24 cellular contexts compared by ENCODE assay signal in genomic region chr1:224786533-224787249, GRCh38.
DNase-seq lines count a peak whose midpoint lies in the region; ATAC-seq and TF ChIP-seq lines count a peak whose summit lies in the region.
"Had no signal": no experiment of that assay in that cellular context is flagged by ENCODE, and none has a peak within 500 bp of the region (broad histone marks: within the 10 kb centered on the region; RNA-seq: fewer than 3 reads in every experiment).

No MANE protein-coding gene starts in this region.

- no peaks in the 10 kb centered on the region for H3K4me1 ChIP-seq in HEK293 (ENCODE audit: control insufficient read depth, insufficient read depth, low read length)
- H3K4me1 ChIP-seq in testis = no peaks in the 10 kb centered on the region
- H3K4me1 ChIP-seq: adrenal gland, psoas muscle, thyroid gland had no signal

- no peak for TF ChIP-seq POLR2A in testis (IDR thresholded peaks at IDR 0.05)

- peak; percentile 51 for DNase-seq in A172 (ENCODE audit: low spot score)
- DNase-seq in fibroblast of the aortic adventitia (ENCODE audit: low read depth) = peak; percentile 30
- DNase-seq in NCI-H1436 (lab: John Stamatoyannopoulos, UW) = no peak
- no peak for DNase-seq in activated T-helper 2 cell treated with anti-CD3 and anti-CD28 coated beads, Interferon-gamma antibody, Interleukin-2, Interleukin-4, amounts not matched to agents 10 μg/mL and 5 μg/mL and 100 μg/mL, durations not matched to agents 14 hours and 24 hours and 36 hours (ENCODE audit: low spot score)
- DNase-seq in testis = no peak
- no peak for DNase-seq in NCI-H748 treated with DMSO at 0.1 percent for 48 hours (lab: John Stamatoyannopoulos, UW)
- DNase-seq: activated CD8-positive, alpha-beta memory T cell treated with anti-CD3 and anti-CD28 coated beads for 24 hours; adrenal gland; CD4-positive, alpha-beta T cell; DMS53; effector memory CD8-positive, alpha-beta T cell; NCI-H2107; NCI-H524 treated with DMSO at 0.1 percent for 48 hours; nephron progenitor cell; psoas muscle; SIG-M5; small intestine; stimulated activated CD8-positive, alpha-beta memory T cell treated with anti-CD3 and anti-CD28 coated beads, Interleukin-4, amount 100 ng/mL, for 48 hours; thyroid gland had no signal

- H3K4me3 Mint-ChIP-seq in activated T-helper 17 cell treated with anti-CD3 and anti-CD28 coated beads, Interleukin-2, amount 50 U/mL, for 72 hours = no peak overlapping the region
- H3K4me3 Mint-ChIP-seq in activated T-helper 2 cell treated with anti-CD3 and anti-CD28 coated beads, Interferon-gamma antibody, Interleukin-2, Interleukin-4, amounts not matched to agents 10 μg/mL and 5 μg/mL and 100 μg/mL, durations not matched to agents 14 hours and 24 hours and 36 hours (ENCODE audit: low read depth) = no peak overlapping the region
- H3K4me3 Mint-ChIP-seq: CD4-positive, alpha-beta T cell; effector memory CD8-positive, alpha-beta T cell; IgD-negative memory B cell; nephron progenitor cell; T-helper 1 cell treated with Interleukin-12 subunit alpha and Interleukin-12 subunit beta and Interleukin-4 antibody, amounts not matched to agents 30 μg/mL and 1 μg/mL, for 36 hours; WTC11 had no signal

- H3K9me3 ChIP-seq in HEK293 (ENCODE audit: control insufficient read depth, insufficient read depth, low read depth, low read length) = no peaks in the 10 kb centered on the region
- H3K9me3 ChIP-seq in testis = no peaks in the 10 kb centered on the region
- H3K9me3 ChIP-seq: adrenal gland, psoas muscle, thyroid gland had no signal

- H3K36me3 Mint-ChIP-seq in activated T-helper 17 cell treated with anti-CD3 and anti-CD28 coated beads, Interleukin-2, amount 50 U/mL, for 72 hours (ENCODE audit: low read depth) = no peaks in the 10 kb centered on the region
- no peaks in the 10 kb centered on the region for H3K36me3 Mint-ChIP-seq in activated T-helper 2 cell treated with anti-CD3 and anti-CD28 coated beads, Interferon-gamma antibody, Interleukin-2, Interleukin-4, amounts not matched to agents 10 μg/mL and 5 μg/mL and 100 μg/mL, durations not matched to agents 14 hours and 24 hours and 36 hours (ENCODE audit: low read depth)
- H3K36me3 Mint-ChIP-seq: WTC11 had no signal

- TF ChIP-seq CTCF in HEK293 (tag by site-specific recombination; IDR thresholded peaks at IDR 0.05) = no peak
- TF ChIP-seq CTCF in fibroblast of the aortic adventitia (IDR thresholded peaks at IDR 0.05; ENCODE audit: insufficient read depth, low read length) = no peak
- TF ChIP-seq CTCF in testis (IDR thresholded peaks at IDR 0.05) = no peak

- no peak overlapping the region for H3K27ac Mint-ChIP-seq in activated T-helper 17 cell treated with anti-CD3 and anti-CD28 coated beads, Interleukin-2, amount 50 U/mL, for 72 hours
- H3K27ac Mint-ChIP-seq in activated T-helper 2 cell treated with anti-CD3 and anti-CD28 coated beads, Interferon-gamma antibody, Interleukin-2, Interleukin-4, amounts not matched to agents 10 μg/mL and 5 μg/mL and 100 μg/mL, durations not matched to agents 14 hours and 24 hours and 36 hours = no peak overlapping the region
- H3K27ac Mint-ChIP-seq: CD4-positive, alpha-beta T cell; effector memory CD8-positive, alpha-beta T cell; IgD-negative memory B cell; nephron progenitor cell; T-helper 1 cell treated with Interleukin-12 subunit alpha and Interleukin-12 subunit beta and Interleukin-4 antibody, amounts not matched to agents 30 μg/mL and 1 μg/mL, for 36 hours; WTC11 had no signal

- H3K4me1 Mint-ChIP-seq in activated T-helper 17 cell treated with anti-CD3 and anti-CD28 coated beads, Interleukin-2, amount 50 U/mL, for 72 hours = peaks cover 12% of the 10 kb centered on the region
- peaks cover 7% of the 10 kb centered on the region for H3K4me1 Mint-ChIP-seq in activated T-helper 2 cell treated with anti-CD3 and anti-CD28 coated beads, Interferon-gamma antibody, Interleukin-2, Interleukin-4, amounts not matched to agents 10 μg/mL and 5 μg/mL and 100 μg/mL, durations not matched to agents 14 hours and 24 hours and 36 hours (ENCODE audit: low read depth)

- no peaks in the 10 kb centered on the region for H3K9me3 Mint-ChIP-seq in activated T-helper 17 cell treated with anti-CD3 and anti-CD28 coated beads, Interleukin-2, amount 50 U/mL, for 72 hours
- peaks cover 6% of the 10 kb centered on the region for H3K9me3 Mint-ChIP-seq in activated T-helper 2 cell treated with anti-CD3 and anti-CD28 coated beads, Interferon-gamma antibody, Interleukin-2, Interleukin-4, amounts not matched to agents 10 μg/mL and 5 μg/mL and 100 μg/mL, durations not matched to agents 14 hours and 24 hours and 36 hours
- H3K9me3 Mint-ChIP-seq: CD4-positive, alpha-beta T cell; effector memory CD8-positive, alpha-beta T cell had no signal

- 90 to 97% methylated on average over 3 of the region's 3 CpGs for WGBS in testis, 2 donors

- POLR2A ChIA-PET in HEK293 (lab: Yijun Ruan, JAX) = no interaction called here

- H3K27ac ChIP-seq in HEK293 (ENCODE audit: extremely low read depth, low read depth, low read length) (no peak overlapping the region), testis (no peak overlapping the region)
- H3K27ac ChIP-seq: adrenal gland, psoas muscle, thyroid gland had no signal

- peak; percentile 65 for ATAC-seq in activated T-helper 17 cell treated with anti-CD3 and anti-CD28 coated beads, Interleukin-2, amount 50 U/mL, for 72 hours (replicated peaks)
- ATAC-seq: effector memory CD8-positive, alpha-beta T cell; psoas muscle; WTC11 had no signal

- H3K36me3 ChIP-seq in HEK293 (ENCODE audit: control insufficient read depth in 2 of 2, insufficient read depth in 1 of 2, low read length in 2 of 2) (no peaks in the 10 kb centered on the region), testis (ENCODE audit: low read depth, missing control alignments) (no peaks in the 10 kb centered on the region)
- H3K36me3 ChIP-seq: adrenal gland, thyroid gland had no signal

- intact Hi-C loops in activated T-helper 2 cell treated with anti-CD3 and anti-CD28 coated beads, Interferon-gamma antibody, Interleukin-2, Interleukin-4, amounts not matched to agents 10 μg/mL and 5 μg/mL and 100 μg/mL, durations not matched to agents 14 hours and 24 hours and 36 hours (cut with micrococcal nuclease) = no loop called here
- intact Hi-C loops in testis (cut with DNase I; ENCODE audit: low total_unique reads) = no loop called here

- H3K27me3 ChIP-seq in testis = no peaks in the 10 kb centered on the region
- H3K27me3 ChIP-seq: adrenal gland, thyroid gland had no signal

- peaks cover 3% of the 10 kb centered on the region for H3K27me3 Mint-ChIP-seq in activated T-helper 17 cell treated with anti-CD3 and anti-CD28 coated beads, Interleukin-2, amount 50 U/mL, for 72 hours
- no peaks in the 10 kb centered on the region for H3K27me3 Mint-ChIP-seq in activated T-helper 2 cell treated with anti-CD3 and anti-CD28 coated beads, Interferon-gamma antibody, Interleukin-2, Interleukin-4, amounts not matched to agents 10 μg/mL and 5 μg/mL and 100 μg/mL, durations not matched to agents 14 hours and 24 hours and 36 hours (ENCODE audit: low read depth)
- H3K27me3 Mint-ChIP-seq: IgD-negative memory B cell had no signal

- H3K4me3 ChIP-seq in HEK293 (ENCODE audit: low read depth, low read length) (no peak overlapping the region), fibroblast of the aortic adventitia (ENCODE audit: low read depth, low read length) (no peak overlapping the region), testis (no peak overlapping the region)
- H3K4me3 ChIP-seq: adrenal gland, psoas muscle, thyroid gland had no signal

- CTCF ChIA-PET in HEK293 (lab: Yijun Ruan, JAX) = interaction anchor here (0.6 to 2.3 kb wide), 3 partner anchors 12 to 302 kb away, joined by 3 to 9 read pairs (median 6); no protein-coding TSS in a partner anchor

TF ChIP-seq in HEK293, 187 proteins besides CTCF, POLR2A, EP300 and RAD21 (continues in another document):
- TF ChIP-seq KLF10 (tag by site-specific recombination; IDR thresholded peaks at IDR 0.05) = no peak
- no peak for TF ChIP-seq ZNF202 (tag by site-specific recombination; IDR thresholded peaks at IDR 0.05; ENCODE audit: borderline replicate concordance)
- TF ChIP-seq ZNF391 (tag by site-specific recombination; IDR thresholded peaks at IDR 0.05; ENCODE audit: borderline replicate concordance, low read depth) = no peak
- TF ChIP-seq ZNF580 (tag by site-specific recombination; IDR thresholded peaks at IDR 0.05) = no peak
- TF ChIP-seq ZNF239 (tag by site-specific recombination; IDR thresholded peaks at IDR 0.05) = no peak
- no peak for TF ChIP-seq ZNF302 (tag by site-specific recombination; IDR thresholded peaks at IDR 0.05; ENCODE audit: low read depth)
- TF ChIP-seq PRDM6 (tag by site-specific recombination; IDR thresholded peaks at IDR 0.05) = peak; percentile 35; the same call in 1 of the 2 replicates
- no peak for TF ChIP-seq GLI2 (tag by site-specific recombination; IDR thresholded peaks at IDR 0.05; ENCODE audit: borderline replicate concordance, low read depth)

Comparison
In these comparisons a context has a peak if more than half of its experiments do, and no peak if none do; other contexts are left out.
1. DNase-seq: peak in A172 (single experiment) and fibroblast of the aortic adventitia (single experiment); none in NCI-H1436 (single experiment), activated T-helper 2 cell treated with anti-CD3 and anti-CD28 coated beads, Interferon-gamma antibody, Interleukin-2, Interleukin-4, amounts not matched to agents 10 μg/mL and 5 μg/mL and 100 μg/mL, durations not matched to agents 14 hours and 24 hours and 36 hours (single experiment), testis (single experiment) and NCI-H748 treated with DMSO at 0.1 percent for 48 hours (single experiment).